8 cellular contexts compared by ENCODE assay signal in genomic region chr1:27979151-27979858, GRCh38. TPM values are rescaled to one million over a fixed set of nuclear protein-coding genes. Genes with fewer than 3 reads are reported as not detected.
DNase-seq lines count a peak whose midpoint lies in the region; ATAC-seq, FAIRE-seq and TF ChIP-seq lines count a peak whose summit lies in the region.

No MANE protein-coding gene starts in this region.

- no peaks in the 10 kb centered on the region for H3K27me3 Mint-ChIP-seq in T-helper 2 cell treated with Interferon-gamma antibody and Interleukin-4, amounts not matched to agents 5 μg/mL and 100 μg/mL, for 36 hours (ENCODE audit: low read depth)

- H3K4me1 ChIP-seq in Karpas-422 (ENCODE audit: low read length) (no peaks in the 10 kb centered on the region), parathyroid adenoma (no peaks in the 10 kb centered on the region)

- TF ChIP-seq CTCF in fibroblast of villous mesenchyme (IDR thresholded peaks at IDR 0.05; ENCODE audit: insufficient read depth, low read depth, low read length): peak; percentile 49
- TF ChIP-seq CTCF in parathyroid adenoma (IDR thresholded peaks at IDR 0.05): peak; percentile 34

- DNase-seq in DMS53 treated with DMSO at 0.1 percent for 48 hours (lab: John Stamatoyannopoulos, UW; ENCODE audit: unreplicated experiment): peak; percentile 49
- DNase-seq in Karpas-422: peak; percentile 73
- peak; percentile 84 for DNase-seq in SKM-1 (lab: John Stamatoyannopoulos, UW; ENCODE audit: unreplicated experiment)
- DNase-seq in fibroblast of villous mesenchyme (ENCODE audit: low read depth): peak; percentile 86
- no peak for DNase-seq in urothelium cell line (ENCODE audit: low spot score)
- no peak for DNase-seq in T-helper 2 cell treated with Interferon-gamma antibody and Interleukin-4, amounts not matched to agents 5 μg/mL and 100 μg/mL, for 36 hours (ENCODE audit: low spot score)

- no peak overlapping the region for H3K4me3 ChIP-seq in Karpas-422 (ENCODE audit: low read length)
- H3K4me3 ChIP-seq in fibroblast of villous mesenchyme (ENCODE audit: low read depth, low read length): no peak overlapping the region
- H3K4me3 ChIP-seq in parathyroid adenoma (ENCODE audit: low read depth, low read length): no peak overlapping the region

- no peaks in the 10 kb centered on the region for H3K9me3 Mint-ChIP-seq in T-helper 2 cell treated with Interferon-gamma antibody and Interleukin-4, amounts not matched to agents 5 μg/mL and 100 μg/mL, for 36 hours

- H3K9me2 ChIP-seq in Karpas-422 (replicated peaks; ENCODE audit: insufficient read depth, low read length): no peaks in the 10 kb centered on the region

- no peaks in the 10 kb centered on the region for H3K27me3 ChIP-seq in Karpas-422 (ENCODE audit: low read length)
- H3K27me3 ChIP-seq in parathyroid adenoma (ENCODE audit: control insufficient read depth, insufficient read depth, low read length): no peaks in the 10 kb centered on the region

- H3K9me3 ChIP-seq in Karpas-422 (ENCODE audit: low read length) (no peaks in the 10 kb centered on the region), parathyroid adenoma (ENCODE audit: control insufficient read depth, low read length) (no peaks in the 10 kb centered on the region)

- no peak for ATAC-seq in HG03039 (IDR thresholded peaks at IDR 0.05; ENCODE audit: unreplicated experiment)

- H3K4me1 Mint-ChIP-seq in T-helper 2 cell treated with Interferon-gamma antibody and Interleukin-4, amounts not matched to agents 5 μg/mL and 100 μg/mL, for 36 hours (ENCODE audit: low read depth): peaks cover under 1% of the 10 kb centered on the region

- H3K4me2 ChIP-seq in Karpas-422 (ENCODE audit: low read depth, low read length, poor library complexity, severe bottlenecking) (no peak overlapping the region), parathyroid adenoma (ENCODE audit: low read length) (no peak overlapping the region)

- H3K4me3 Mint-ChIP-seq in T-helper 2 cell treated with Interferon-gamma antibody and Interleukin-4, amounts not matched to agents 5 μg/mL and 100 μg/mL, for 36 hours: no peak overlapping the region

- H3K9ac ChIP-seq in Karpas-422 (ENCODE audit: low read length) (no peak overlapping the region), parathyroid adenoma (no peak overlapping the region)

- 0 out of 2 replicates have a peak, but pooled peaks cover 4% of the 10 kb centered on the region for H3K36me3 ChIP-seq in Karpas-422 (ENCODE audit: insufficient read depth, low read length)
- H3K36me3 ChIP-seq in parathyroid adenoma (ENCODE audit: control insufficient read depth, insufficient read depth, low read length): no peaks in the 10 kb centered on the region

- H2AFZ ChIP-seq in Karpas-422 (ENCODE audit: low read length) (no peak overlapping the region), parathyroid adenoma (no peak overlapping the region)

- H3K27ac ChIP-seq in Karpas-422 (ENCODE audit: low read length) (no peak overlapping the region), parathyroid adenoma (no peak overlapping the region)

- no peak overlapping the region for H3K27ac Mint-ChIP-seq in T-helper 2 cell treated with Interferon-gamma antibody and Interleukin-4, amounts not matched to agents 5 μg/mL and 100 μg/mL, for 36 hours

- H3K36me3 Mint-ChIP-seq in T-helper 2 cell treated with Interferon-gamma antibody and Interleukin-4, amounts not matched to agents 5 μg/mL and 100 μg/mL, for 36 hours (ENCODE audit: low read depth): peaks cover 1% of the 10 kb centered on the region

- no peaks in the 10 kb centered on the region for H4K20me1 ChIP-seq in Karpas-422 (ENCODE audit: insufficient read depth, low read depth, low read length)

- FAIRE-seq in urothelium cell line (lab: Jason Lieb, UNC): no peak

- H3K79me2 ChIP-seq in Karpas-422 (ENCODE audit: low read length) (no peaks in the 10 kb centered on the region), parathyroid adenoma (no peaks in the 10 kb centered on the region)

RNA-seq across cellular contexts. Expression of gene XKR8, which starts 19.5 kb away (rescaled TPM):
- 2.0 and 4.6 TPM in 2 replicates for total RNA-seq in Karpas-422 (2014; rRNA removed; shearing (Covaris generic); ENCODE audit: low replicate concordance)
- 6.5 and 6.8 TPM in 2 replicates for total RNA-seq in fibroblast of villous mesenchyme

RNA-seq across cellular contexts. Expression of gene SMPDL3B, which starts 44.5 kb away (rescaled TPM):
- 0.36 TPM in 1 of 2 replicates, not detected in the other for total RNA-seq in Karpas-422 (2014; rRNA removed; shearing (Covaris generic); ENCODE audit: low replicate concordance)
- total RNA-seq in fibroblast of villous mesenchyme: not detected in 2 replicates

Comparison
In these comparisons a context has a peak if more than half of its experiments do, and no peak if none do; other contexts are left out.
1. DNase-seq: peak in DMS53 treated with DMSO at 0.1 percent for 48 hours (single experiment), Karpas-422 (single experiment), SKM-1 (single experiment) and fibroblast of villous mesenchyme (single experiment); none in urothelium cell line (single experiment) and T-helper 2 cell treated with Interferon-gamma antibody and Interleukin-4, amounts not matched to agents 5 μg/mL and 100 μg/mL, for 36 hours (single experiment).